ENCODE assay signal across 27 cellular contexts in the genomic region with DNA sequence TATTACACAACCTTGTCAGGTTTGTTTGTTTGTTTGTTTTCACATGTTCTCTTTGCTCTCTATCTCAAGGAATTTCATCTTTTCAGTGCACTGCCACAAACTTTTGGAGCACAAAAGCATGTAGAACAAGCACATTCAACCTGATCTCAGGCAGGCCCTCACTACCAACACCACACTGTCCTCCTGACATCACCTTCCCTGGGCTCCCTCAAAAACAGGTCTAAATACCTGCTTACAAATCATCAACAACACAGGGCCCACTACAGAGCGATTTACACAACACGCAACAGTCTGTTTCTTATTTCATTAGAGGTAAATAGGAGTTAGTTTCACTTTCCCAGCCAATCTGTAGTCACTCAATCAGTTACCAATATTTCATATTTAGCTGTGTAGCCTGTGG.
DNase-seq lines count a peak whose midpoint lies in the region; ATAC-seq and TF ChIP-seq lines count a peak whose summit lies in the region.
"Had no signal": no experiment of that assay in that cellular context is flagged by ENCODE, and none has a peak within 500 bp of the region (broad histone marks: within the 10 kb centered on the region; RNA-seq: fewer than 3 reads in every experiment).

No MANE protein-coding gene starts in this region.

- no peaks in the 10 kb centered on the region for H3K36me3 Mint-ChIP-seq in naive thymus-derived CD8-positive, alpha-beta T cell
- H3K36me3 Mint-ChIP-seq: activated naive CD8-positive, alpha-beta T cell treated with anti-CD3 and anti-CD28 coated beads for 36 hours; CD14-positive monocyte; stimulated activated naive B cell treated with anti-CD40 and anti-IgM and Interleukin-4, amounts not matched to agents 10 μg/mL and 1 μg/mL and 100 μg/mL, for 72 hours had no signal

- H3K27me3 ChIP-seq in BLaER1 (no peaks in the 10 kb centered on the region), PC-3 (ENCODE audit: low read length) (no peaks in the 10 kb centered on the region), hepatocyte (no peaks in the 10 kb centered on the region)
- H3K27me3 ChIP-seq: heart left ventricle, upper lobe of right lung had no signal

- H3K79me2 ChIP-seq in PC-3 (ENCODE audit: low read length) (no peaks in the 10 kb centered on the region), hepatocyte (no peaks in the 10 kb centered on the region)

- H3K36me3 ChIP-seq in BLaER1, result no peaks in the 10 kb centered on the region
- no peaks in the 10 kb centered on the region for H3K36me3 ChIP-seq in HEK293 (ENCODE audit: control insufficient read depth in 2 of 2, insufficient read depth in 1 of 2, low read length in 2 of 2)
- no peaks in the 10 kb centered on the region for H3K36me3 ChIP-seq in PC-3 (ENCODE audit: low read depth, low read length)
- no peaks in the 10 kb centered on the region for H3K36me3 ChIP-seq in hepatocyte (replicated peaks; ENCODE audit: insufficient read depth, low read depth)
- H3K36me3 ChIP-seq: heart left ventricle, upper lobe of right lung had no signal

- H3K4me3 ChIP-seq in BLaER1 (peak overlapping the region; percentile 50), HEK293 (ENCODE audit: low read depth, low read length) (no peak overlapping the region), PC-3 (ENCODE audit: low read length) (no peak overlapping the region), hepatocyte (no peak overlapping the region)
- H3K4me3 ChIP-seq: coronary artery, heart left ventricle, upper lobe of right lung had no signal

- H3K9me3 Mint-ChIP-seq in naive thymus-derived CD8-positive, alpha-beta T cell, result peaks cover 0 to 38% (median 6%) of the 10 kb centered on the region in 9 donors
- H3K9me3 Mint-ChIP-seq: stimulated activated naive B cell treated with anti-CD40 and anti-IgM and Interleukin-4, amounts not matched to agents 10 μg/mL and 1 μg/mL and 100 μg/mL, for 72 hours had no signal

- POLR2A ChIA-PET in HEK293 (lab: Yijun Ruan, JAX), result interaction anchor here (0.7 to 1.3 kb wide), 3 partner anchors 30 to 615 kb away, joined by 3 read pairs; partner anchors contain the start of gene EPHA7
- POLR2A ChIA-PET in PC-3 (lab: Charles Lee; ENCODE audit: unreplicated experiment), result no interaction called here
- POLR2A ChIA-PET in naive thymus-derived CD8-positive, alpha-beta T cell (lab: Charles Lee), result no interaction called here

- peak overlapping the region; percentile 86 for H3K4me2 ChIP-seq in BLaER1
- 0 out of 2 replicates have a peak overlapping the region, but pooled peaks have one; percentile 13 for H3K4me2 ChIP-seq in PC-3 (ENCODE audit: low read length)
- H3K4me2 ChIP-seq in hepatocyte, result no peak overlapping the region

- BruUV-seq in PC-3 (replicated peaks; lab: Mats Ljungman, UMichigan), result no TSS peak

- H3K9me3 ChIP-seq in BLaER1 (peaks cover 8% of the 10 kb centered on the region; the same call in 1 of the 2 replicates), HEK293 (ENCODE audit: control insufficient read depth, insufficient read depth, low read depth, low read length) (no peaks in the 10 kb centered on the region), PC-3 (ENCODE audit: low read length) (no peaks in the 10 kb centered on the region), hepatocyte (ENCODE audit: low read depth) (no peaks in the 10 kb centered on the region)
- H3K9me3 ChIP-seq: heart left ventricle, upper lobe of right lung had no signal

- 91% methylated on average over 2 of the region's 2 CpGs for WGBS in hepatocyte (ENCODE audit: low lambda C conversion rate, missing lambda C conversion rate)

- no peaks in the 10 kb centered on the region for H3K27me3 Mint-ChIP-seq in naive thymus-derived CD8-positive, alpha-beta T cell
- H3K27me3 Mint-ChIP-seq: activated naive CD8-positive, alpha-beta T cell treated with anti-CD3 and anti-CD28 coated beads for 36 hours; activated T-helper 17 cell treated with anti-CD3 and anti-CD28 coated beads, Interleukin-2, amount 50 U/mL, for 72 hours; stimulated activated naive B cell treated with anti-CD40 and anti-IgM and Interleukin-4, amounts not matched to agents 10 μg/mL and 1 μg/mL and 100 μg/mL, for 72 hours had no signal

- peak overlapping the region; percentile 87 for H3K27ac ChIP-seq in BLaER1
- H3K27ac ChIP-seq in HEK293 (ENCODE audit: extremely low read depth, low read depth, low read length), result no peak overlapping the region
- no peak overlapping the region for H3K27ac ChIP-seq in PC-3 (ENCODE audit: low read length)
- no peak overlapping the region for H3K27ac ChIP-seq in hepatocyte
- H3K27ac ChIP-seq: coronary artery, heart left ventricle, upper lobe of right lung had no signal

- H3K9me2 ChIP-seq in PC-3 (replicated peaks; ENCODE audit: low read length) (no peaks in the 10 kb centered on the region), hepatocyte (replicated peaks; ENCODE audit: insufficient read depth) (no peaks in the 10 kb centered on the region)

- H4K20me1 ChIP-seq in BLaER1, result no peaks in the 10 kb centered on the region
- no peaks in the 10 kb centered on the region for H4K20me1 ChIP-seq in PC-3 (ENCODE audit: low read length)
- no peaks in the 10 kb centered on the region for H4K20me1 ChIP-seq in hepatocyte (ENCODE audit: insufficient read depth, poor library complexity, severe bottlenecking)

- no peak for TF ChIP-seq CTCF in HEK293 (tag by site-specific recombination; IDR thresholded peaks at IDR 0.05)
- TF ChIP-seq CTCF in PC-3 (conservative IDR thresholded peaks at IDR 0.05; ENCODE audit: low read depth, low read length), result no peak
- no peak for TF ChIP-seq CTCF in hepatocyte (IDR thresholded peaks at IDR 0.05; ENCODE audit: poor library complexity)

- DNase-seq in PC-3 (no peak), hepatocyte (ENCODE audit: low spot score) (no peak), NCI-H1417 (lab: John Stamatoyannopoulos, UW) (no peak), RPMI8226 (no peak)
- DNase-seq in effector CD8-positive, alpha-beta T cell (lab: John Stamatoyannopoulos, UW), result no peak
- DNase-seq in naive thymus-derived CD8-positive, alpha-beta T cell, result no peak
- DNase-seq: activated CD4-positive, alpha-beta T cell treated with anti-CD3 and anti-CD28 coated beads, Interleukin-2, amount 50 U/mL, for 4 hours; activated CD8-positive, alpha-beta memory T cell treated with anti-CD3 and anti-CD28 coated beads, Interleukin-2, amount 50 U/mL, for 4 hours; activated naive CD8-positive, alpha-beta T cell treated with anti-CD3 and anti-CD28 coated beads for 36 hours; aorta; EL; heart left ventricle; IMR-90; left cardiac atrium; mammary epithelial cell; NCI-H1092 treated with DMSO at 0.1 percent for 48 hours; NCI-H187 treated with DMSO at 0.1 percent for 48 hours; NCI-H524 treated with DMSO at 0.1 percent for 48 hours; stimulated activated naive B cell treated with anti-CD40 and anti-IgM and Interleukin-4, amounts not matched to agents 10 μg/mL and 1 μg/mL and 100 μg/mL, for 72 hours; upper lobe of right lung had no signal

- no peak overlapping the region for H2AFZ ChIP-seq in PC-3 (ENCODE audit: low read length)
- peak overlapping the region; percentile 51 for H2AFZ ChIP-seq in hepatocyte

- ATAC-seq in PC-3, result no peak
- ATAC-seq in naive thymus-derived CD8-positive, alpha-beta T cell, result no peak
- ATAC-seq: activated T-helper 17 cell treated with anti-CD3 and anti-CD28 coated beads, Interleukin-2, amount 50 U/mL, for 72 hours; heart left ventricle; left cardiac atrium; Right ventricle myocardium inferior; sciatic nerve; upper lobe of right lung had no signal

- H3F3A ChIP-seq in PC-3 (ENCODE audit: low read length, unreplicated experiment), result no peaks in the 10 kb centered on the region

- no peak overlapping the region for H3K4me3 Mint-ChIP-seq in naive thymus-derived CD8-positive, alpha-beta T cell
- H3K4me3 Mint-ChIP-seq: activated naive CD8-positive, alpha-beta T cell treated with anti-CD3 and anti-CD28 coated beads for 36 hours; activated T-helper 17 cell treated with anti-CD3 and anti-CD28 coated beads, Interleukin-2, amount 50 U/mL, for 72 hours; CD14-positive monocyte; stimulated activated naive B cell treated with anti-CD40 and anti-IgM and Interleukin-4, amounts not matched to agents 10 μg/mL and 1 μg/mL and 100 μg/mL, for 72 hours had no signal

- H3K4me1 Mint-ChIP-seq in naive thymus-derived CD8-positive, alpha-beta T cell, result peaks cover 0 to 14% (median 0%) of the 10 kb centered on the region in 4 donors
- H3K4me1 Mint-ChIP-seq: activated naive CD8-positive, alpha-beta T cell treated with anti-CD3 and anti-CD28 coated beads for 36 hours; activated T-helper 17 cell treated with anti-CD3 and anti-CD28 coated beads, Interleukin-2, amount 50 U/mL, for 72 hours; CD14-positive monocyte had no signal

- peak overlapping the region; percentile 76 for H3K9ac ChIP-seq in BLaER1
- H3K9ac ChIP-seq in PC-3 (ENCODE audit: low read length), result no peak overlapping the region

- intact Hi-C loops in PC-3 (cut with micrococcal nuclease), result no loop called here

- CTCF ChIA-PET in HEK293 (lab: Yijun Ruan, JAX) (no interaction called here), PC-3 (lab: Charles Lee) (no interaction called here)

- no peak overlapping the region for H3K27ac Mint-ChIP-seq in naive thymus-derived CD8-positive, alpha-beta T cell
- H3K27ac Mint-ChIP-seq: activated naive CD8-positive, alpha-beta T cell treated with anti-CD3 and anti-CD28 coated beads for 36 hours; activated T-helper 17 cell treated with anti-CD3 and anti-CD28 coated beads, Interleukin-2, amount 50 U/mL, for 72 hours; CD14-positive monocyte; stimulated activated naive B cell treated with anti-CD40 and anti-IgM and Interleukin-4, amounts not matched to agents 10 μg/mL and 1 μg/mL and 100 μg/mL, for 72 hours had no signal

- H3K4me1 ChIP-seq in BLaER1, result peaks cover 55% of the 10 kb centered on the region
- H3K4me1 ChIP-seq in HEK293 (ENCODE audit: control insufficient read depth, insufficient read depth, low read length), result peaks cover 10% of the 10 kb centered on the region
- no peaks in the 10 kb centered on the region for H3K4me1 ChIP-seq in PC-3 (ENCODE audit: insufficient read depth, low read length)
- H3K4me1 ChIP-seq in hepatocyte (ENCODE audit: insufficient read depth), result no peaks in the 10 kb centered on the region
- H3K4me1 ChIP-seq: heart left ventricle, upper lobe of right lung had no signal

TF ChIP-seq in HEK293, 187 proteins besides CTCF, POLR2A, EP300 and RAD21:
- TF ChIP-seq TRIM28 (IDR thresholded peaks at IDR 0.05; ENCODE audit: borderline replicate concordance, low read length), result 0 out of 2 replicates have a peak, but pooled peaks have one; percentile 7
- no peak for TF ChIP-seq FEZF1 (tag by site-specific recombination; IDR thresholded peaks at IDR 0.05)
- TF ChIP-seq ZBTB8A (tag by site-specific recombination; IDR thresholded peaks at IDR 0.05), result no peak
